ENCODE assay signal across 11 cellular contexts in genomic region chr11:12042215-12042676, GRCh38. TPM values are rescaled to one million over a fixed set of nuclear protein-coding genes. Genes with fewer than 3 reads are reported as not detected.
DNase-seq lines count a peak whose midpoint lies in the region; ATAC-seq, FAIRE-seq and TF ChIP-seq lines count a peak whose summit lies in the region.
"Had no signal": no experiment of that assay in that cellular context is flagged by ENCODE, and none has a peak within 500 bp of the region (broad histone marks: within the 10 kb centered on the region; RNA-seq: fewer than 3 reads in every experiment).

No MANE protein-coding gene starts in this region.

- H3K4me3 Mint-ChIP-seq in HFFc6: peak overlapping the region; percentile 51
- H3K4me3 Mint-ChIP-seq: B cell had no signal

- H3K4me3 ChIP-seq in A549 (no peak overlapping the region), SJSA1 (no peak overlapping the region), fibroblast of the aortic adventitia (ENCODE audit: low read depth, low read length) (no peak overlapping the region), suprapubic skin (no peak overlapping the region)

- H3K9me3 ChIP-seq in A549: peaks cover 3% of the 10 kb centered on the region; the same call in 1 of the 3 replicates
- 0 out of 2 replicates have a peak, but pooled peaks cover 2% of the 10 kb centered on the region for H3K9me3 ChIP-seq in SJSA1 (replicated peaks)
- no peaks in the 10 kb centered on the region for H3K9me3 ChIP-seq in suprapubic skin

- TF ChIP-seq POLR2A in A549 (IDR thresholded peaks at IDR 0.05; ENCODE audit: low read length) (no peak), suprapubic skin (IDR thresholded peaks at IDR 0.05) (no peak)

- H3K27ac Mint-ChIP-seq in HFFc6: peak overlapping the region; percentile 94
- H3K27ac Mint-ChIP-seq: B cell had no signal

- H3K36me3 ChIP-seq in SJSA1 (no peaks in the 10 kb centered on the region), suprapubic skin (no peaks in the 10 kb centered on the region)

- H3K4me1 Mint-ChIP-seq in HFFc6 (ENCODE audit: low read depth): peaks cover 58% of the 10 kb centered on the region
- H3K4me1 Mint-ChIP-seq: B cell had no signal

- no peak for TF ChIP-seq EP300 in A549 (IDR thresholded peaks at IDR 0.05)
- TF ChIP-seq EP300 in suprapubic skin (IDR thresholded peaks at IDR 0.05): no peak

- no peak for TF ChIP-seq RAD21 in A549 (conservative IDR thresholded peaks at IDR 0.05 in 1 of 2, IDR thresholded peaks at IDR 0.05 in 1 of 2)

- H3K27me3 ChIP-seq in SJSA1 (replicated peaks) (no peaks in the 10 kb centered on the region), suprapubic skin (no peaks in the 10 kb centered on the region)

- FAIRE-seq in A549 (lab: Jason Lieb, UNC): no peak

- peaks cover 6% of the 10 kb centered on the region for H3K9me3 Mint-ChIP-seq in HFFc6

- TF ChIP-seq CTCF in A549 (IDR thresholded peaks at IDR 0.05): no peak
- TF ChIP-seq CTCF in HFFc6 (IDR thresholded peaks at IDR 0.05): no peak
- TF ChIP-seq CTCF in fibroblast of the aortic adventitia (IDR thresholded peaks at IDR 0.05; ENCODE audit: insufficient read depth, low read length): no peak
- TF ChIP-seq CTCF in suprapubic skin (IDR thresholded peaks at IDR 0.05): no peak

- peak overlapping the region; percentile 85 to 86; a peak in 5 of 6 replicates for H3K27ac ChIP-seq in A549
- H3K27ac ChIP-seq in SJSA1: peak overlapping the region; percentile 100
- no peak overlapping the region for H3K27ac ChIP-seq in suprapubic skin

- H3K4me2 ChIP-seq in A549: 0 out of 3 replicates have a peak overlapping the region, but pooled peaks have one; percentile 1

- 41% methylated on average over 7 of the region's 7 CpGs for WGBS in A549 (ENCODE audit: missing lambda C conversion rate)
- WGBS in suprapubic skin: 54% methylated on average over 7 of the region's 7 CpGs

- CTCF ChIA-PET in A549 (lab: Yijun Ruan, JAX): interaction anchor here (1.2 to 3.8 kb wide), 4 partner anchors 111 to 254 kb away, joined by 4 to 16 read pairs (median 9); no protein-coding TSS in a partner anchor

- POLR2A ChIA-PET in A549 (lab: Yijun Ruan, JAX): no interaction called here

- peaks cover 7% of the 10 kb centered on the region; the same call in 1 of the 2 replicates for H3K36me3 Mint-ChIP-seq in HFFc6 (ENCODE audit: low read depth)

- H3K27me3 Mint-ChIP-seq in HFFc6 (ENCODE audit: insufficient read depth): peaks cover 2% of the 10 kb centered on the region; the same call in 1 of the 2 replicates

- peak in 1 of 2 experiments; percentile 63 for DNase-seq in A549 (ENCODE audit: low read depth in 1 of 2, low spot score in 1 of 2)
- peak; percentile 98 for DNase-seq in HFFc6
- DNase-seq in SJSA1 (ENCODE audit: low read depth in 1 of 2, low spot score in 2 of 2): peak; percentile 72 to 95
- peak; percentile 74 for DNase-seq in fibroblast of the aortic adventitia (ENCODE audit: low read depth)
- no peak for DNase-seq in NCI-H69 (lab: John Stamatoyannopoulos, UW)
- no peak for DNase-seq in stimulated activated CD4-positive, alpha-beta T cell treated with anti-CD3 and anti-CD28 coated beads, Interleukin-12 subunit alpha, Interleukin-12 subunit beta, amount 100 ng/mL, for 4 hours
- no peak for DNase-seq in suprapubic skin (ENCODE audit: low spot score in 2 of 2)
- DNase-seq in 8988T: no peak
- DNase-seq: erythroblast, MM.1S had no signal

- ATAC-seq in A549: no peak

- H3K4me1 ChIP-seq in A549: peaks cover 28% of the 10 kb centered on the region
- H3K4me1 ChIP-seq in SJSA1 (replicated peaks): peaks cover 52% of the 10 kb centered on the region
- H3K4me1 ChIP-seq in suprapubic skin: peaks cover 25% of the 10 kb centered on the region

TF ChIP-seq in A549, 52 proteins besides CTCF, POLR2A, EP300 and RAD21:
- TF ChIP-seq FOSL2 (IDR thresholded peaks at IDR 0.05) (no peak), FOSL2 (CRISPR knock-in tag; IDR thresholded peaks at IDR 0.05) (peak; percentile 31; the same call in 1 of the 2 replicates), BCL3 (IDR thresholded peaks at IDR 0.05) (no peak), CBX8 (IDR thresholded peaks at IDR 0.05) (no peak), CBX2 (IDR thresholded peaks at IDR 0.05; ENCODE audit: borderline replicate concordance, low read depth) (no peak), RFX5 (IDR thresholded peaks at IDR 0.05) (no peak), HOXB13 (CRISPR knock-in tag; IDR thresholded peaks at IDR 0.05; ENCODE audit: low read depth) (no peak), GATA3 (IDR thresholded peaks at IDR 0.05; ENCODE audit: borderline replicate concordance) (peak; percentile 41; the same call in 1 of the 2 replicates), FOSB (CRISPR knock-in tag; IDR thresholded peaks at IDR 0.05) (no peak), TFCP2L1 (CRISPR knock-in tag; IDR thresholded peaks at IDR 0.05) (no peak), CEBPB (IDR thresholded peaks at IDR 0.05) (peak in 1 of 2 experiments; percentile 73; a peak in 2 of 4 replicates)

RNA-seq across cellular contexts. Expression of gene DKK3, which starts 33.8 kb away (rescaled TPM):
- polyA plus RNA-seq in A549 (2011; rRNA removed): 18.4 and 22.8 TPM in 2 replicates
- polyA plus RNA-seq in A549 (2012; cell fraction: cytosol; rRNA removed): 6.0 and 6.2 TPM in 2 replicates
- polyA plus RNA-seq in A549 (2012; cell fraction: nucleus; rRNA removed): 9.6 and 10.7 TPM in 2 replicates
- polyA plus RNA-seq in A549 (2017; fragmentation: RNase III; extraction: RNeasy Plus Mini Kit Qiagen cat#74134 plus additional on column Dnase treatment): 11.9 to 21.8 TPM (median 20.8 TPM) in 3 replicates
- polyA minus RNA-seq in A549 (2011; rRNA and poly(A)+ RNA removed): 12.0 and 14.5 TPM in 2 replicates
- 100 to 1,000 TPM; 518 to 872 (median 646) TPM for total RNA-seq in HFFc6 (2021; fragmentation: NEBNext Ultra II Directional; extraction: Animal tissue kit (Norgen Biotek cat#: 25700))
- total RNA-seq in SJSA1 (2014; rRNA removed; shearing (Covaris generic)): 572 and 807 TPM in 2 replicates
- total RNA-seq in fibroblast of the aortic adventitia (ENCODE audit: low replicate concordance): 94.3 and 334 TPM in 2 replicates
- total RNA-seq in suprapubic skin: 100 to 1,000 TPM; 105 to 152 (median 137) TPM
- total RNA-seq: B cell had no signal

Comparison
In these comparisons a context has a peak if more than half of its experiments do, and no peak if none do; other contexts are left out.
1. DNase-seq: peak in HFFc6 (single experiment), SJSA1 (2 of 2) and fibroblast of the aortic adventitia (single experiment); none in NCI-H69 (single experiment), stimulated activated CD4-positive, alpha-beta T cell treated with anti-CD3 and anti-CD28 coated beads, Interleukin-12 subunit alpha, Interleukin-12 subunit beta, amount 100 ng/mL, for 4 hours (single experiment), suprapubic skin (0 of 2) and 8988T (single experiment).